Comparison of ENCODE assay signal across 27 cellular contexts in the genomic region with DNA sequence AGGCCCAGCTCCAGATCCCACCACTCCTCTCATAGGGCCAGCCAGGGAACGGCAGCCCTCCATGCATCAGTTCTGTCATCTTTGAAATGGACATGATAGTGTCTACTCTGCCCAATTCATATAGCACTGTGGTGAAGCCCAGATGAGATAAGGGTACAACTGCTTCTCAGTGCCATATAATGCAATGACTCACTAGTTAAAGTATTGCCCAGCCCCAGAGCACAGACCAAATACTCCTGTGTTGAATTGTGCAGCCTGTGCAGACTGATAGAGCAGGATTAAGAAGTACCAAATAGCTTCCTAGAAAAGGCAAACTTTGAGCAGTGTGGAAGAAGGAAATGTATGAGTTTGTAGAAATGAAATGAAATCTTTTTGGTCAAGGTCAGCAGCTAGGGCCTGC.
"Had no signal": no experiment of that assay in that cellular context is flagged by ENCODE, and none has a peak within 500 bp of the region (broad histone marks: within the 10 kb centered on the region; RNA-seq: fewer than 3 reads in every experiment).

No MANE protein-coding gene starts in this region.

- H3K9me3 ChIP-seq: gastrocnemius medialis, vagina had no signal

- H3K27me3 ChIP-seq: neural progenitor cell, sigmoid colon, suprapubic skin, transverse colon, vagina had no signal

- H2AFZ ChIP-seq: neural progenitor cell had no signal

- H3K4me1 ChIP-seq: esophagus squamous epithelium, psoas muscle, sigmoid colon, suprapubic skin, transverse colon, vagina had no signal

- H3K36me3 ChIP-seq: esophagus squamous epithelium, gastrocnemius medialis, neural progenitor cell, sigmoid colon, suprapubic skin, transverse colon, vagina had no signal

- H3K4me1 Mint-ChIP-seq: memory B cell; naive thymus-derived CD4-positive, alpha-beta T cell; neural progenitor cell; stimulated activated naive B cell treated with anti-CD40 and anti-IgM and Interleukin-4, amounts not matched to agents 10 μg/mL and 1 μg/mL and 100 μg/mL, for 72 hours; stimulated activated naive CD8-positive, alpha-beta T cell treated with anti-CD3 and anti-CD28 coated beads, Interleukin-15, amount 100 ng/mL, for 72 hours had no signal

- DNase-seq: dermis blood vessel endothelial cell; effector memory CD4-positive, alpha-beta T cell; erythroblast; esophagus squamous epithelium; foreskin fibroblast; gastrocnemius medialis; head of caudate nucleus; kidney glomerular epithelial cell; naive thymus-derived CD4-positive, alpha-beta T cell; psoas muscle; right cardiac atrium; sigmoid colon; stimulated activated CD4-positive, alpha-beta T cell treated with anti-CD3 and anti-CD28 coated beads, Interleukin-15, amount 100 ng/mL, for 24 hours; stimulated activated CD4-positive, alpha-beta T cell treated with anti-CD3 and anti-CD28 coated beads, Interleukin-2, amount 100 ng/mL, for 48 hours; stimulated activated naive B cell treated with anti-CD40 and anti-IgM and Interleukin-4, amounts not matched to agents 10 μg/mL and 1 μg/mL and 100 μg/mL, for 72 hours; stimulated activated naive CD8-positive, alpha-beta T cell treated with anti-CD3 and anti-CD28 coated beads, Interleukin-15, amount 100 ng/mL, for 72 hours; transverse colon had no signal

- H3K4me3 ChIP-seq: coronary artery, esophagus squamous epithelium, gastrocnemius medialis, lung, neural progenitor cell, psoas muscle, sigmoid colon, skin epidermis, suprapubic skin, transverse colon, vagina had no signal

- H3K36me3 Mint-ChIP-seq: memory B cell; mesothelial cell of epicardium; neural progenitor cell; stimulated activated naive B cell treated with anti-CD40 and anti-IgM and Interleukin-4, amounts not matched to agents 10 μg/mL and 1 μg/mL and 100 μg/mL, for 72 hours had no signal

- H3K9ac ChIP-seq: neural progenitor cell had no signal

- H3K27ac Mint-ChIP-seq: memory B cell; mesothelial cell of epicardium; naive thymus-derived CD4-positive, alpha-beta T cell; nephron; neural progenitor cell; stimulated activated naive B cell treated with anti-CD40 and anti-IgM and Interleukin-4, amounts not matched to agents 10 μg/mL and 1 μg/mL and 100 μg/mL, for 72 hours; stimulated activated naive CD8-positive, alpha-beta T cell treated with anti-CD3 and anti-CD28 coated beads, Interleukin-15, amount 100 ng/mL, for 72 hours had no signal

- ATAC-seq: gastrocnemius medialis; left lobe of liver; naive thymus-derived CD4-positive, alpha-beta T cell; psoas muscle; right cardiac atrium; stimulated activated naive B cell treated with anti-CD40 and anti-IgM and Interleukin-4, amounts not matched to agents 10 μg/mL and 1 μg/mL and 100 μg/mL, for 72 hours; stimulated activated naive CD8-positive, alpha-beta T cell treated with anti-CD3 and anti-CD28 coated beads, Interleukin-15, amount 100 ng/mL, for 72 hours had no signal

- H3K27ac ChIP-seq: coronary artery, esophagus squamous epithelium, gastrocnemius medialis, neural progenitor cell, psoas muscle, sigmoid colon, skin epidermis, suprapubic skin, transverse colon, vagina had no signal

- H3K27me3 Mint-ChIP-seq: stimulated activated naive CD8-positive, alpha-beta T cell treated with anti-CD3 and anti-CD28 coated beads, Interleukin-15, amount 100 ng/mL, for 72 hours had no signal

- H3K4me2 ChIP-seq: neural progenitor cell had no signal

- H3K4me3 Mint-ChIP-seq: memory B cell; mesothelial cell of epicardium; nephron; neural progenitor cell; stimulated activated naive B cell treated with anti-CD40 and anti-IgM and Interleukin-4, amounts not matched to agents 10 μg/mL and 1 μg/mL and 100 μg/mL, for 72 hours; stimulated activated naive CD8-positive, alpha-beta T cell treated with anti-CD3 and anti-CD28 coated beads, Interleukin-15, amount 100 ng/mL, for 72 hours had no signal
